ENCODE assay signal across 24 cellular contexts in genomic region chr20:62323980-62324906, GRCh38.
"Had no signal": no experiment of that assay in that cellular context is flagged by ENCODE, and none has a peak within 500 bp of the region (broad histone marks: within the 10 kb centered on the region; RNA-seq: fewer than 3 reads in every experiment).

No MANE protein-coding gene starts in this region.

- H3K9ac ChIP-seq: SK-N-SH had no signal

- H3K9me3 Mint-ChIP-seq: activated CD4-positive, alpha-beta memory T cell treated with anti-CD3 and anti-CD28 coated beads, Interleukin-2, amount 10 ng/mL, durations not matched to agents 7 days and 5 days; activated naive CD4-positive, alpha-beta T cell treated with anti-CD3 and anti-CD28 coated beads for 36 hours; activated T-helper 17 cell treated with anti-CD3 and anti-CD28 coated beads, Interleukin-2, amount 50 U/mL, for 72 hours had no signal

- H3K27ac ChIP-seq: brain microvascular endothelial cell, cardiac muscle cell, SJCRH30, VCaP had no signal

- H3K9me2 ChIP-seq: SK-N-SH had no signal

- ATAC-seq: activated CD4-positive, alpha-beta T cell treated with anti-CD3 and anti-CD28 coated beads for 36 hours; activated T-helper 17 cell treated with anti-CD3 and anti-CD28 coated beads, Interleukin-2, amount 50 U/mL, for 72 hours had no signal

- H3K27me3 Mint-ChIP-seq: activated CD4-positive, alpha-beta memory T cell treated with anti-CD3 and anti-CD28 coated beads, Interleukin-2, amount 10 ng/mL, durations not matched to agents 7 days and 5 days; activated CD4-positive, alpha-beta T cell treated with anti-CD3 and anti-CD28 coated beads for 36 hours; activated naive CD8-positive, alpha-beta T cell; activated T-helper 17 cell treated with anti-CD3 and anti-CD28 coated beads, Interleukin-2, amount 50 U/mL, for 72 hours had no signal

- DNase-seq: activated CD4-positive, alpha-beta memory T cell treated with anti-CD3 and anti-CD28 coated beads, Interleukin-2, amount 10 ng/mL, durations not matched to agents 7 days and 5 days; activated CD4-positive, alpha-beta T cell treated with anti-CD3 and anti-CD28 coated beads for 36 hours; activated CD4-positive, alpha-beta T cell treated with anti-CD3 and anti-CD28 coated beads, Interleukin-2, amount 50 U/mL, for 1 hour; activated gamma-delta T cell; activated naive CD4-positive, alpha-beta T cell treated with anti-CD3 and anti-CD28 coated beads for 36 hours; activated T-cell treated with anti-CD3 and anti-CD28 coated beads for 4 hours; activated T-cell treated with anti-CD3 and anti-CD28 coated beads, Interleukin-2, amount 50 U/mL, for 48 hours; brain microvascular endothelial cell; Karpas-422; NCI-H1092; NCI-H1417; NCI-H1930; NCI-H2171 treated with DMSO at 0.1 percent for 48 hours; NCI-H345; NCI-H510A; NCI-H526 treated with DMSO at 0.1 percent for 48 hours; NCI-H82; Right ventricle myocardium superior; SJCRH30; SK-N-SH had no signal

- H3K4me3 Mint-ChIP-seq: activated CD4-positive, alpha-beta memory T cell treated with anti-CD3 and anti-CD28 coated beads, Interleukin-2, amount 10 ng/mL, durations not matched to agents 7 days and 5 days; activated CD4-positive, alpha-beta T cell treated with anti-CD3 and anti-CD28 coated beads for 36 hours; activated naive CD4-positive, alpha-beta T cell treated with anti-CD3 and anti-CD28 coated beads for 36 hours; activated naive CD8-positive, alpha-beta T cell; activated T-helper 17 cell treated with anti-CD3 and anti-CD28 coated beads, Interleukin-2, amount 50 U/mL, for 72 hours had no signal

- H3K27ac Mint-ChIP-seq: activated CD4-positive, alpha-beta memory T cell treated with anti-CD3 and anti-CD28 coated beads, Interleukin-2, amount 10 ng/mL, durations not matched to agents 7 days and 5 days; activated CD4-positive, alpha-beta T cell treated with anti-CD3 and anti-CD28 coated beads for 36 hours; activated naive CD4-positive, alpha-beta T cell treated with anti-CD3 and anti-CD28 coated beads for 36 hours; activated naive CD8-positive, alpha-beta T cell; activated T-helper 17 cell treated with anti-CD3 and anti-CD28 coated beads, Interleukin-2, amount 50 U/mL, for 72 hours had no signal

- H3K4me2 ChIP-seq: SK-N-SH had no signal

- H3K36me3 Mint-ChIP-seq: activated naive CD8-positive, alpha-beta T cell had no signal

- H3K4me3 ChIP-seq: cardiac muscle cell, SJCRH30 had no signal

- H3K9me3 ChIP-seq: SJCRH30, SK-N-SH had no signal

- H3K4me1 Mint-ChIP-seq: activated CD4-positive, alpha-beta memory T cell treated with anti-CD3 and anti-CD28 coated beads, Interleukin-2, amount 10 ng/mL, durations not matched to agents 7 days and 5 days; activated CD4-positive, alpha-beta T cell treated with anti-CD3 and anti-CD28 coated beads for 36 hours; activated T-helper 17 cell treated with anti-CD3 and anti-CD28 coated beads, Interleukin-2, amount 50 U/mL, for 72 hours had no signal

- H3K4me1 ChIP-seq: SJCRH30 had no signal

- H3K27me3 ChIP-seq: brain microvascular endothelial cell, cardiac muscle cell, SJCRH30 had no signal
